ENCODE assay signal across 9 cellular contexts in the genomic region with DNA sequence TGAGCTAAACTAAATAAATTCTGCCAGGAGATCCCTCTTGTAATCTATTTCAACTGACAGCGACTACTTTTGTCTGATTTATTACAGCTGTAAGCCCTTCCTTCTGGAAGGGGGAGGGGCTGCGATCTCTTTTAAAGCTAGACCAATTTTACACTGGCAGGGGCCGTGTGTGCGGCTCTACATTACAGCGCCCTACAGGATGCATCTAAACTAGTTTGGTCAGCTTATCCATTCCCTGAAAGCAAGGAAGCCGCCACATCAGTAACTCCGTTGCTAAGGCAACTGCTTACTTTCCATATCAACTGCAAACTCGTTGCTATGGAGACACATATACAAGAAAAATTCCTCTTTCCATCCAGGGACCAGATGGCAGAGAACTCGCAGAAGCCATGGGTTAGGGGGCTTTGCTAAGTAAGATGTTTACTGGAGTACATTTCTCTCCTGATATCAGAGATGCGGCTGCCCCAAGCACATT. TPM values are rescaled to one million over a fixed set of nuclear protein-coding genes. Genes with fewer than 3 reads are reported as not detected.
DNase-seq lines count a peak whose midpoint lies in the region; ATAC-seq and TF ChIP-seq lines count a peak whose summit lies in the region.
"Had no signal": no experiment of that assay in that cellular context is flagged by ENCODE, and none has a peak within 500 bp of the region (broad histone marks: within the 10 kb centered on the region; RNA-seq: fewer than 3 reads in every experiment).

No MANE protein-coding gene starts in this region.

- H3K79me2 ChIP-seq in OCI-LY1 (ENCODE audit: insufficient read depth, low read length): peaks cover 30% of the 10 kb centered on the region

- H3K9me3 ChIP-seq in HAP-1 (no peaks in the 10 kb centered on the region), OCI-LY1 (ENCODE audit: low read length) (no peaks in the 10 kb centered on the region)
- H3K9me3 ChIP-seq: psoas muscle had no signal

- H3K4me3 ChIP-seq in HAP-1 (no peak overlapping the region), OCI-LY1 (ENCODE audit: low read depth, low read length, poor library complexity, severe bottlenecking) (no peak overlapping the region)
- H3K4me3 ChIP-seq: psoas muscle had no signal

- H3K27ac ChIP-seq in OCI-LY1 (ENCODE audit: low read depth, low read length, poor library complexity, severe bottlenecking) (no peak overlapping the region), foreskin keratinocyte (no peak overlapping the region)
- H3K27ac ChIP-seq: psoas muscle had no signal

- no peaks in the 10 kb centered on the region for H3K9me2 ChIP-seq in OCI-LY1 (ENCODE audit: low read depth, low read length)

- peak overlapping the region; percentile 7; the same call in 1 of the 2 replicates for H3K4me2 ChIP-seq in OCI-LY1 (ENCODE audit: low read length)

- no peak overlapping the region for H2AFZ ChIP-seq in OCI-LY1 (ENCODE audit: low read length)

- DNase-seq in HAP-1 (ENCODE audit: low spot score in 2 of 2) (peak; percentile 68 to 93), foreskin keratinocyte (no peak), renal cortical epithelial cell (ENCODE audit: low read depth) (peak; percentile 60)
- no peak for DNase-seq in activated naive CD4-positive, alpha-beta T cell treated with Interleukin-2 at 50 U/mL for 16 hours
- no peak for DNase-seq in activated CD4-positive, alpha-beta T cell treated with anti-CD3 and anti-CD28 coated beads for 48 hours
- DNase-seq: psoas muscle had no signal

- no peaks in the 10 kb centered on the region for H3K27me3 ChIP-seq in HAP-1 (ENCODE audit: low read depth)
- H3K27me3 ChIP-seq in OCI-LY1 (ENCODE audit: insufficient read depth, low read length): no peaks in the 10 kb centered on the region
- no peaks in the 10 kb centered on the region for H3K27me3 ChIP-seq in foreskin keratinocyte

- no peaks in the 10 kb centered on the region for H3F3A ChIP-seq in OCI-LY1 (ENCODE audit: insufficient read depth, low read length)

- ATAC-seq in foreskin keratinocyte (peak; percentile 79), GM21737 (IDR thresholded peaks at IDR 0.05; ENCODE audit: unreplicated experiment) (no peak), GM18517 (IDR thresholded peaks at IDR 0.05; ENCODE audit: unreplicated experiment) (no peak)

- in situ Hi-C loops in HAP-1 (cut with MboI; ENCODE audit: low sequenced_read_pairs): loop anchor here (25.0 kb wide), 1 partner anchor 513 kb away; no protein-coding TSS in a partner anchor

- no peak overlapping the region for H3K9ac ChIP-seq in OCI-LY1 (ENCODE audit: low read length)

- peaks cover 3% of the 10 kb centered on the region; the same call in 1 of the 2 replicates for H3K4me1 ChIP-seq in HAP-1
- peaks cover 12% of the 10 kb centered on the region for H3K4me1 ChIP-seq in OCI-LY1 (ENCODE audit: insufficient read depth, low read length, severe bottlenecking)
- no peaks in the 10 kb centered on the region for H3K4me1 ChIP-seq in foreskin keratinocyte

- TF ChIP-seq CTCF in OCI-LY1 (IDR thresholded peaks at IDR 0.05; ENCODE audit: low read length) (no peak), foreskin keratinocyte (conservative IDR thresholded peaks at IDR 0.05) (no peak)

- H4K20me1 ChIP-seq in OCI-LY1 (ENCODE audit: insufficient read depth, low read length): no peaks in the 10 kb centered on the region

- H3K36me3 ChIP-seq in HAP-1 (replicated peaks) (no peaks in the 10 kb centered on the region), OCI-LY1 (ENCODE audit: insufficient read depth, low read length) (peaks cover 25% of the 10 kb centered on the region)

RNA-seq across cellular contexts. Expression of gene FOXN3, which starts 17.4 kb away (rescaled TPM):
- total RNA-seq in foreskin keratinocyte (14.5 and 20.1 TPM in 2 replicates), renal cortical epithelial cell (4.7 and 13.8 TPM in 2 replicates)
- polyA plus RNA-seq in foreskin keratinocyte: 3.1 TPM in 2 replicates

Comparison
In these comparisons a context has a peak if more than half of its experiments do, and no peak if none do; other contexts are left out.
1. DNase-seq: peak in HAP-1 (2 of 2) and renal cortical epithelial cell (single experiment); none in foreskin keratinocyte (0 of 2), activated naive CD4-positive, alpha-beta T cell treated with Interleukin-2 at 50 U/mL for 16 hours (single experiment) and activated CD4-positive, alpha-beta T cell treated with anti-CD3 and anti-CD28 coated beads for 48 hours (single experiment).